13 cellular contexts compared by ENCODE assay signal in genomic region chr17:50289268-50289667, GRCh38. TPM values are rescaled to one million over a fixed set of nuclear protein-coding genes. Genes with fewer than 3 reads are reported as not detected.
DNase-seq lines count a peak whose midpoint lies in the region; ATAC-seq and TF ChIP-seq lines count a peak whose summit lies in the region.
"Had no signal": no experiment of that assay in that cellular context is flagged by ENCODE, and none has a peak within 500 bp of the region (broad histone marks: within the 10 kb centered on the region; RNA-seq: fewer than 3 reads in every experiment).

No MANE protein-coding gene starts in this region.

- peaks cover 23 to 32% of the 10 kb centered on the region in 2 donors for H3K4me1 Mint-ChIP-seq in natural killer cell treated with Interleukin-12 subunit alpha and Interleukin-12 subunit beta and Interleukin-15 and Interleukin-18, amount 100 ng/mL, for 72 hours (ENCODE audit: low read depth in 2 of 2)
- H3K4me1 Mint-ChIP-seq in natural killer cell, result peaks cover 5% of the 10 kb centered on the region in 2 donors
- H3K4me1 Mint-ChIP-seq: CD4-positive, alpha-beta memory T cell had no signal

- DNase-seq in natural killer cell treated with Interleukin-12 subunit alpha and Interleukin-12 subunit beta and Interleukin-15 and Interleukin-18, amount 100 ng/mL, for 72 hours (ENCODE audit: low spot score), result no peak
- no peak for DNase-seq in natural killer cell
- peak; percentile 47 for DNase-seq in choroid plexus epithelial cell (ENCODE audit: low read depth)
- no peak for DNase-seq in NCI-H510A (lab: John Stamatoyannopoulos, UW)
- no peak for DNase-seq in activated effector memory CD4-positive, alpha-beta T cell treated with anti-CD3 and anti-CD28 coated beads, Interleukin-2, amount 50 U/mL, for 16 hours
- DNase-seq in stimulated activated CD4-positive, alpha-beta T cell treated with anti-CD3 and anti-CD28 coated beads, Interleukin-4, amount 100 ng/mL, for 24 hours, result no peak
- DNase-seq: activated T-cell treated with anti-CD3 and anti-CD28 coated beads, Interleukin-2, amount 50 U/mL, for 24 hours; CD4-positive, alpha-beta memory T cell; effector CD4-positive, alpha-beta T cell; NCI-H345; T-cell had no signal

- no peaks in the 10 kb centered on the region for H3K36me3 Mint-ChIP-seq in natural killer cell treated with Interleukin-12 subunit alpha and Interleukin-12 subunit beta and Interleukin-15 and Interleukin-18, amount 100 ng/mL, for 72 hours
- H3K36me3 Mint-ChIP-seq in natural killer cell, result no peaks in the 10 kb centered on the region
- H3K36me3 Mint-ChIP-seq: CD4-positive, alpha-beta memory T cell; T-cell had no signal

- intact Hi-C loops in natural killer cell (cut with micrococcal nuclease), result no loop called here

- peak overlapping the region; percentile 6 for H3K9ac ChIP-seq in muscle layer of colon (ENCODE audit: low read length)

- H3K27ac Mint-ChIP-seq in natural killer cell treated with Interleukin-12 subunit alpha and Interleukin-12 subunit beta and Interleukin-15 and Interleukin-18, amount 100 ng/mL, for 72 hours, result peak overlapping the region; percentile 70 to 87
- H3K27ac Mint-ChIP-seq in natural killer cell, result no peak overlapping the region
- H3K27ac Mint-ChIP-seq: CD4-positive, alpha-beta memory T cell; T-cell had no signal

- H3K27me3 Mint-ChIP-seq in natural killer cell treated with Interleukin-12 subunit alpha and Interleukin-12 subunit beta and Interleukin-15 and Interleukin-18, amount 100 ng/mL, for 72 hours, result peaks cover 14 to 26% of the 10 kb centered on the region in 2 donors
- peaks cover 19 to 45% of the 10 kb centered on the region in 2 donors for H3K27me3 Mint-ChIP-seq in natural killer cell (ENCODE audit: low read depth in 2 of 2)

- H3K36me3 ChIP-seq in muscle layer of colon (ENCODE audit: insufficient read depth, low read length), result no peaks in the 10 kb centered on the region

- peak overlapping the region; percentile 36 for H3K4me3 Mint-ChIP-seq in natural killer cell treated with Interleukin-12 subunit alpha and Interleukin-12 subunit beta and Interleukin-15 and Interleukin-18, amount 100 ng/mL, for 72 hours
- no peak overlapping the region for H3K4me3 Mint-ChIP-seq in natural killer cell
- H3K4me3 Mint-ChIP-seq: activated T-cell treated with anti-CD3 and anti-CD28 coated beads, Interleukin-2, amount 50 U/mL, for 24 hours; CD4-positive, alpha-beta memory T cell; T-cell had no signal

- peaks cover 27% of the 10 kb centered on the region for H3K4me1 ChIP-seq in muscle layer of colon (ENCODE audit: insufficient read depth, low read length)

- H3K4me3 ChIP-seq in choroid plexus epithelial cell (ENCODE audit: low read depth, low read length) (peak overlapping the region; percentile 51), muscle layer of colon (ENCODE audit: low read depth in 1 of 2, low read length in 2 of 2) (peak overlapping the region in 1 of 2 donors; percentile 4)

- H3K27ac ChIP-seq in muscle layer of colon (ENCODE audit: low read depth, low read length), result peak overlapping the region; percentile 88

- H3K9me3 ChIP-seq in muscle layer of colon (ENCODE audit: low read length), result no peaks in the 10 kb centered on the region

- no peak for TF ChIP-seq CTCF in natural killer cell (IDR thresholded peaks at IDR 0.05)
- no peak for TF ChIP-seq CTCF in choroid plexus epithelial cell (conservative IDR thresholded peaks at IDR 0.05; ENCODE audit: low read depth, low read length)

- H3K9me3 Mint-ChIP-seq in natural killer cell treated with Interleukin-12 subunit alpha and Interleukin-12 subunit beta and Interleukin-15 and Interleukin-18, amount 100 ng/mL, for 72 hours, result no peaks in the 10 kb centered on the region
- H3K9me3 Mint-ChIP-seq in natural killer cell, result no peaks in the 10 kb centered on the region
- H3K9me3 Mint-ChIP-seq: activated T-cell treated with anti-CD3 and anti-CD28 coated beads, Interleukin-2, amount 50 U/mL, for 24 hours; CD4-positive, alpha-beta memory T cell; T-cell had no signal

- no peak for ATAC-seq in natural killer cell treated with Interleukin-12 subunit alpha and Interleukin-12 subunit beta and Interleukin-15 and Interleukin-18, amount 100 ng/mL, for 72 hours
- no peak for ATAC-seq in natural killer cell
- no peak for ATAC-seq in HG03521 (IDR thresholded peaks at IDR 0.05; ENCODE audit: unreplicated experiment)

- H3K27me3 ChIP-seq in muscle layer of colon (ENCODE audit: control insufficient read depth in 1 of 2, insufficient read depth in 2 of 2, low read length in 2 of 2), result no peaks in the 10 kb centered on the region

RNA-seq across cellular contexts. Expression of gene TMEM92, which starts 15.0 kb away (rescaled TPM):
- total RNA-seq in natural killer cell treated with Interleukin-12 subunit alpha and Interleukin-12 subunit beta and Interleukin-15 and Interleukin-18, amount 100 ng/mL, for 72 hours, result not detected
- not detected for total RNA-seq in natural killer cell
- total RNA-seq: CD4-positive, alpha-beta memory T cell; T-cell had no signal

RNA-seq across cellular contexts. Expression of gene XYLT2, which starts 56.7 kb away (rescaled TPM):
- total RNA-seq in natural killer cell treated with Interleukin-12 subunit alpha and Interleukin-12 subunit beta and Interleukin-15 and Interleukin-18, amount 100 ng/mL, for 72 hours, result 10 to 100 TPM; 19.6 to 27.1 TPM
- 10 to 100 TPM; 16.3 to 25.4 (median 18.6) TPM for total RNA-seq in natural killer cell

Comparison
In these comparisons a context has a peak if more than half of its experiments do, and no peak if none do; other contexts are left out.
1. H3K27ac Mint-ChIP-seq: peak in natural killer cell treated with Interleukin-12 subunit alpha and Interleukin-12 subunit beta and Interleukin-15 and Interleukin-18, amount 100 ng/mL, for 72 hours (2 of 2); none in natural killer cell (0 of 2).